In genomic region chr9:123865226-123865625, GRCh38 we compare ENCODE assay signal across 10 cellular contexts.
"Had no signal": no experiment of that assay in that cellular context is flagged by ENCODE, and none has a peak within 500 bp of the region (broad histone marks: within the 10 kb centered on the region; RNA-seq: fewer than 3 reads in every experiment).

No MANE protein-coding gene starts in this region.

- ATAC-seq: activated naive CD8-positive, alpha-beta T cell treated with anti-CD3 and anti-CD28 coated beads, Interleukin-2, amount 50 U/mL, for 24 hours; naive thymus-derived CD8-positive, alpha-beta T cell had no signal

- H3K9me3 ChIP-seq: stomach, vagina had no signal

- DNase-seq: activated B cell treated with CpG ODN at 0.5 μM for 24 hours; activated CD4-positive, alpha-beta T cell treated with anti-CD3 and anti-CD28 coated beads, Interleukin-2, amount 10 ng/mL, durations not matched to agents 24 days and 14 days; activated naive CD4-positive, alpha-beta T cell; activated naive CD8-positive, alpha-beta T cell treated with anti-CD3 and anti-CD28 coated beads, Interleukin-2, amount 50 U/mL, for 24 hours; hypothalamus; kidney glomerular epithelial cell; naive thymus-derived CD8-positive, alpha-beta T cell; stomach had no signal

- H3K27me3 ChIP-seq: cardiac muscle cell, stomach, vagina had no signal

- H3K4me3 ChIP-seq: cardiac muscle cell, stomach, vagina had no signal

- H3K27ac ChIP-seq: cardiac muscle cell, vagina had no signal

- H3K36me3 ChIP-seq: cardiac muscle cell, stomach, vagina had no signal
